15 cellular contexts compared by ENCODE assay signal in the genomic region with DNA sequence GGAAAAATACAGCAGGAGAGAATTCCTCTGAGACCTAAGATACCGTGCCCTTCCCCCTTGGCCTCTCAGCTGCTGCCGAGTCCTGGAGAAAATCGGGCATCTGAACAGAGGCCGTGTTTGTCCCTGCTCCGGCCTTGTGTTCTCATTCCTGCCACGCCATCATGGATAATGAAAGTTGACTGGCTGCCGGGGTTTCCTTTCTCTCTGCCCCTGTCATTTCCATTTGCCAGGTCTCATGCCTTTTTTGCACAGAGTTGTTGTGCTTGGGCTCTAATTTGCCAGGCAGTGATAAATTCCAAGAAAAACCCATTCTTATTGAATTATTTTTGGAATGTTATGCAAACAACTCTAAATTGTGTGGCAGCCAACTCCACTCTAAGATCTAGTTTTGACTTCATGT.
A peak's percentile ranks its signal among the peaks of the same experiment; 100 is the strongest.
DNase-seq lines count a peak whose midpoint lies in the region; ATAC-seq and TF ChIP-seq lines count a peak whose summit lies in the region.
"Had no signal": no experiment of that assay in that cellular context is flagged by ENCODE, and none has a peak within 500 bp of the region (broad histone marks: within the 10 kb centered on the region; RNA-seq: fewer than 3 reads in every experiment).

No MANE protein-coding gene starts in this region.

- H3K4me2 ChIP-seq in smooth muscle cell: no peak overlapping the region

- POLR2A ChIA-PET in activated CD4-positive, alpha-beta memory T cell treated with anti-CD3 and anti-CD28 coated beads, Interleukin-2, amount 10 ng/mL, durations not matched to agents 7 days and 5 days (lab: Charles Lee): no interaction called here

- TF ChIP-seq POLR2A in adrenal gland (IDR thresholded peaks at IDR 0.05): no peak

- H3K27me3 ChIP-seq in adrenal gland: no peaks in the 10 kb centered on the region
- no peaks in the 10 kb centered on the region for H3K27me3 ChIP-seq in right atrium auricular region
- no peaks in the 10 kb centered on the region for H3K27me3 ChIP-seq in smooth muscle cell (ENCODE audit: low read depth)

- ATAC-seq in HG03139 (IDR thresholded peaks at IDR 0.05; ENCODE audit: unreplicated experiment) (no peak), natural killer cell (no peak)
- ATAC-seq: naive thymus-derived CD8-positive, alpha-beta T cell had no signal

- no peaks in the 10 kb centered on the region for H3K4me1 Mint-ChIP-seq in activated CD4-positive, alpha-beta memory T cell treated with anti-CD3 and anti-CD28 coated beads, Interleukin-2, amount 10 ng/mL, durations not matched to agents 7 days and 5 days
- no peaks in the 10 kb centered on the region for H3K4me1 Mint-ChIP-seq in natural killer cell
- H3K4me1 Mint-ChIP-seq: activated CD4-positive, alpha-beta T cell treated with anti-CD3 and anti-CD28 coated beads, Interleukin-2, amount 10 ng/mL, durations not matched to agents 7 days and 5 days; T-cell had no signal

- H3K79me2 ChIP-seq in smooth muscle cell (ENCODE audit: low read depth): no peaks in the 10 kb centered on the region

- no peaks in the 10 kb centered on the region for H3K36me3 ChIP-seq in adrenal gland (replicated peaks in 1 of 2)
- H3K36me3 ChIP-seq in right atrium auricular region: no peaks in the 10 kb centered on the region
- H3K36me3 ChIP-seq in smooth muscle cell (ENCODE audit: low read depth): no peaks in the 10 kb centered on the region
- H3K36me3 ChIP-seq: cardiac muscle cell had no signal

- CTCF ChIA-PET in activated CD4-positive, alpha-beta memory T cell treated with anti-CD3 and anti-CD28 coated beads, Interleukin-2, amount 10 ng/mL, durations not matched to agents 7 days and 5 days (lab: Charles Lee): no interaction called here

- H3K27ac ChIP-seq in adrenal gland (peak overlapping the region in 2 of 5 donors; percentile 57 to 59), right atrium auricular region (peak overlapping the region in 1 of 2 donors; percentile 35), smooth muscle cell (ENCODE audit: low read depth) (no peak overlapping the region)
- H3K27ac ChIP-seq: cardiac muscle cell, epithelial cell of prostate had no signal

- H4K20me1 ChIP-seq in smooth muscle cell (ENCODE audit: low read depth): no peaks in the 10 kb centered on the region

- H3K36me3 Mint-ChIP-seq in activated CD4-positive, alpha-beta memory T cell treated with anti-CD3 and anti-CD28 coated beads, Interleukin-2, amount 10 ng/mL, durations not matched to agents 7 days and 5 days (ENCODE audit: low read depth): no peaks in the 10 kb centered on the region
- H3K36me3 Mint-ChIP-seq in natural killer cell: no peaks in the 10 kb centered on the region

- peaks cover 18 to 46% of the 10 kb centered on the region in 2 donors for H3K4me1 ChIP-seq in adrenal gland (replicated peaks in 1 of 2)
- peaks cover 0 to 19% of the 10 kb centered on the region in 2 donors for H3K4me1 ChIP-seq in right atrium auricular region
- H3K4me1 ChIP-seq in smooth muscle cell (ENCODE audit: low read depth): no peaks in the 10 kb centered on the region

- no peaks in the 10 kb centered on the region for H3F3A ChIP-seq in smooth muscle cell (ENCODE audit: low read depth)

- no peak overlapping the region for H3K4me3 Mint-ChIP-seq in activated CD4-positive, alpha-beta memory T cell treated with anti-CD3 and anti-CD28 coated beads, Interleukin-2, amount 10 ng/mL, durations not matched to agents 7 days and 5 days
- no peak overlapping the region for H3K4me3 Mint-ChIP-seq in natural killer cell
- H3K4me3 Mint-ChIP-seq: activated CD4-positive, alpha-beta T cell treated with anti-CD3 and anti-CD28 coated beads, Interleukin-2, amount 10 ng/mL, durations not matched to agents 7 days and 5 days; naive thymus-derived CD8-positive, alpha-beta T cell; T-cell had no signal

- H3K27ac Mint-ChIP-seq in activated CD4-positive, alpha-beta memory T cell treated with anti-CD3 and anti-CD28 coated beads, Interleukin-2, amount 10 ng/mL, durations not matched to agents 7 days and 5 days: no peak overlapping the region
- H3K27ac Mint-ChIP-seq in natural killer cell: no peak overlapping the region
- H3K27ac Mint-ChIP-seq: activated CD4-positive, alpha-beta T cell treated with anti-CD3 and anti-CD28 coated beads, Interleukin-2, amount 10 ng/mL, durations not matched to agents 7 days and 5 days; naive thymus-derived CD8-positive, alpha-beta T cell; T-cell had no signal

- H3K4me3 ChIP-seq in adrenal gland (no peak overlapping the region), right atrium auricular region (no peak overlapping the region), smooth muscle cell (no peak overlapping the region)
- H3K4me3 ChIP-seq: cardiac muscle cell had no signal

- H3K9ac ChIP-seq in smooth muscle cell (ENCODE audit: low read depth): no peak overlapping the region

- DNase-seq in AG20443 (ENCODE audit: low spot score) (peak; percentile 51), adrenal gland (peak in 6 of 7 donors; percentile 20 to 71 (median 32)), right atrium auricular region (ENCODE audit: low spot score) (peak; percentile 65), retina (peak; percentile 84), smooth muscle cell (lab: John Stamatoyannopoulos, UW; ENCODE audit: unreplicated experiment) (no peak), natural killer cell (no peak)
- DNase-seq in activated CD4-positive, alpha-beta memory T cell treated with anti-CD3 and anti-CD28 coated beads, Interleukin-2, amount 10 ng/mL, durations not matched to agents 7 days and 5 days: no peak
- DNase-seq: ACHN; activated CD4-positive, alpha-beta T cell treated with anti-CD3 and anti-CD28 coated beads, Interleukin-2, amount 10 ng/mL, durations not matched to agents 7 days and 5 days; MM.1S; naive thymus-derived CD8-positive, alpha-beta T cell; T-cell had no signal

- no peak overlapping the region for H2AFZ ChIP-seq in smooth muscle cell (ENCODE audit: low read depth)

- TF ChIP-seq CTCF in adrenal gland (IDR thresholded peaks at IDR 0.05): no peak
- TF ChIP-seq CTCF in right atrium auricular region (IDR thresholded peaks at IDR 0.05): no peak
- TF ChIP-seq CTCF in smooth muscle cell (IDR thresholded peaks at IDR 0.05; ENCODE audit: borderline replicate concordance, insufficient read depth, poor library complexity, severe bottlenecking): no peak
- TF ChIP-seq CTCF in natural killer cell (IDR thresholded peaks at IDR 0.05): no peak

- 70 to 73% (median 71%) methylated on average over 7 of the region's 7 CpGs for WGBS in adrenal gland, 4 donors
- WGBS in smooth muscle cell (ENCODE audit: low lambda C conversion rate): 83% methylated on average over 7 of the region's 7 CpGs

- intact Hi-C loops in adrenal gland (cut with DNase I): no loop called here
- intact Hi-C loops in natural killer cell (cut with micrococcal nuclease): no loop called here

- no peaks in the 10 kb centered on the region for H3K9me3 ChIP-seq in adrenal gland (replicated peaks in 1 of 3)
- no peaks in the 10 kb centered on the region for H3K9me3 ChIP-seq in right atrium auricular region
- no peaks in the 10 kb centered on the region for H3K9me3 ChIP-seq in smooth muscle cell (replicated peaks; ENCODE audit: low read depth)

- no peaks in the 10 kb centered on the region for H3K27me3 Mint-ChIP-seq in activated CD4-positive, alpha-beta memory T cell treated with anti-CD3 and anti-CD28 coated beads, Interleukin-2, amount 10 ng/mL, durations not matched to agents 7 days and 5 days
- peaks cover 0 to 15% of the 10 kb centered on the region in 2 donors for H3K27me3 Mint-ChIP-seq in natural killer cell (ENCODE audit: low read depth in 2 of 2)
- H3K27me3 Mint-ChIP-seq: activated CD4-positive, alpha-beta T cell treated with anti-CD3 and anti-CD28 coated beads, Interleukin-2, amount 10 ng/mL, durations not matched to agents 7 days and 5 days had no signal

- H3K9me3 Mint-ChIP-seq in activated CD4-positive, alpha-beta memory T cell treated with anti-CD3 and anti-CD28 coated beads, Interleukin-2, amount 10 ng/mL, durations not matched to agents 7 days and 5 days: no peaks in the 10 kb centered on the region
- no peaks in the 10 kb centered on the region for H3K9me3 Mint-ChIP-seq in natural killer cell
- H3K9me3 Mint-ChIP-seq: activated CD4-positive, alpha-beta T cell treated with anti-CD3 and anti-CD28 coated beads, Interleukin-2, amount 10 ng/mL, durations not matched to agents 7 days and 5 days had no signal

Comparison
In these comparisons a context has a peak if more than half of its experiments do, and no peak if none do; other contexts are left out.
1. DNase-seq: peak in AG20443 (single experiment), adrenal gland (6 of 7), right atrium auricular region (single experiment) and retina (single experiment); none in activated CD4-positive, alpha-beta memory T cell treated with anti-CD3 and anti-CD28 coated beads, Interleukin-2, amount 10 ng/mL, durations not matched to agents 7 days and 5 days (single experiment), smooth muscle cell (single experiment) and natural killer cell (single experiment).